Comparison of ENCODE assay signal across 14 cellular contexts in the genomic region with DNA sequence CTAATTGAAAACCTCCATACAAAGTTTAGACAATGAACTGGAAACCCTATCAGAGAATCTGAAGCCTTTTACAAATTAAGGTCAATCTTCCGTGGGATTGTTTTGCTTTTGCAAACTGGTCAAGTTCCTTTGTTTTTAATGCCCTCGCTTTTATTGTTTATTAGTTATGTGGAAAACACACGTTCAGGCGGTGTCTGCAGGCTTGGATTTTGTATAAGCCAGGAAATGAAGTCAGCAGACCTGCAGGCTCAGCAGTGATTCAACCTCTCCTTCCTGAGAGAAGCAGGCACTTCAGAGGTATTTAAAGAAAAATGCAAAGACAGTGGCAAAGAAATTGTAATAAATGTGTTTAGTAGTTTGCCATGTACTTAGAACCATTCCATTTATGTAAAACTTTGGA.
DNase-seq lines count a peak whose midpoint lies in the region; ATAC-seq and TF ChIP-seq lines count a peak whose summit lies in the region.
"Had no signal": no experiment of that assay in that cellular context is flagged by ENCODE, and none has a peak within 500 bp of the region (broad histone marks: within the 10 kb centered on the region; RNA-seq: fewer than 3 reads in every experiment).

No MANE protein-coding gene starts in this region.

- H3K27ac ChIP-seq in breast epithelium (no peak overlapping the region), subcutaneous abdominal adipose tissue (ENCODE audit: low read depth, low read length) (peak overlapping the region; percentile 21)

- no peak for TF ChIP-seq POLR2A in breast epithelium (IDR thresholded peaks at IDR 0.05)

- TF ChIP-seq CTCF in MCF 10A (IDR thresholded peaks at IDR 0.05; ENCODE audit: unreplicated experiment) (no peak), breast epithelium (IDR thresholded peaks at IDR 0.05) (no peak), astrocyte of the cerebellum (IDR thresholded peaks at IDR 0.05; ENCODE audit: low read depth, low read length, missing control alignments) (no peak), kidney epithelial cell (IDR thresholded peaks at IDR 0.05; ENCODE audit: insufficient read depth, low read length, poor library complexity, severe bottlenecking) (no peak), BE2C (IDR thresholded peaks at IDR 0.05; ENCODE audit: low read depth, low read length) (no peak), natural killer cell (IDR thresholded peaks at IDR 0.05) (no peak)

- DNase-seq in MCF 10A (ENCODE audit: unreplicated experiment) (peak; percentile 66), breast epithelium (ENCODE audit: low spot score in 2 of 2) (no peak), astrocyte of the cerebellum (ENCODE audit: low read depth) (peak; percentile 12), kidney epithelial cell (ENCODE audit: low read depth) (peak; percentile 5), BE2C (no peak), natural killer cell (no peak)
- DNase-seq: HCEC 1CT, NCI-H2029 treated with DMSO at 0.1 percent for 48 hours, NCI-H69, T-cell had no signal

- H3K4me3 ChIP-seq in breast epithelium (no peak overlapping the region), astrocyte of the cerebellum (ENCODE audit: low read depth, low read length) (no peak overlapping the region), kidney epithelial cell (ENCODE audit: low read depth, low read length) (no peak overlapping the region), subcutaneous abdominal adipose tissue (ENCODE audit: low read depth in 1 of 5, low read length in 5 of 5) (no peak overlapping the region), BE2C (ENCODE audit: low read depth, low read length) (no peak overlapping the region)
- H3K4me3 ChIP-seq: skin epidermis had no signal

- H3K4me1 ChIP-seq in breast epithelium (no peaks in the 10 kb centered on the region), subcutaneous abdominal adipose tissue (ENCODE audit: control insufficient read depth in 5 of 5, insufficient read depth in 5 of 5, low read length in 5 of 5) (peaks cover 0 to 19% (median 0%) of the 10 kb centered on the region in 5 donors), BE2C (no peaks in the 10 kb centered on the region)

- peak overlapping the region; percentile 59 for H3K27ac Mint-ChIP-seq in MCF 10A (ENCODE audit: low read depth, unreplicated experiment)
- H3K27ac Mint-ChIP-seq in natural killer cell: no peak overlapping the region
- H3K27ac Mint-ChIP-seq: activated T-helper 2 cell treated with anti-CD3 and anti-CD28 coated beads, Interferon-gamma antibody, Interleukin-2, Interleukin-4, amounts not matched to agents 10 μg/mL and 5 μg/mL and 100 μg/mL, durations not matched to agents 14 hours and 24 hours and 36 hours; T-cell had no signal

- H3K9me3 ChIP-seq in breast epithelium (no peaks in the 10 kb centered on the region), subcutaneous abdominal adipose tissue (ENCODE audit: control insufficient read depth in 5 of 5, low read length in 5 of 5) (peaks cover 0 to 9% (median 3%) of the 10 kb centered on the region in 5 donors), BE2C (no peaks in the 10 kb centered on the region)

- no peaks in the 10 kb centered on the region for H3K9me3 Mint-ChIP-seq in MCF 10A (ENCODE audit: unreplicated experiment)
- peaks cover 0 to 4% of the 10 kb centered on the region in 2 donors for H3K9me3 Mint-ChIP-seq in natural killer cell
- H3K9me3 Mint-ChIP-seq: activated T-helper 2 cell treated with anti-CD3 and anti-CD28 coated beads, Interferon-gamma antibody, Interleukin-2, Interleukin-4, amounts not matched to agents 10 μg/mL and 5 μg/mL and 100 μg/mL, durations not matched to agents 14 hours and 24 hours and 36 hours had no signal

- ATAC-seq in esophagus mucosa (no peak), natural killer cell (no peak)
- ATAC-seq: T-cell had no signal

- H3K27me3 Mint-ChIP-seq in MCF 10A (ENCODE audit: insufficient read depth, unreplicated experiment) (no peaks in the 10 kb centered on the region), natural killer cell (ENCODE audit: low read depth in 2 of 2) (peaks cover 3 to 21% of the 10 kb centered on the region in 2 donors)

- in situ Hi-C loops in astrocyte of the cerebellum (cut with HindIII; ENCODE audit: low sequenced_read_pairs): loop anchor here (5.0 kb wide), 1 partner anchor 41 kb away; no protein-coding TSS in a partner anchor

- POLR2A ChIA-PET in MCF 10A (lab: Yijun Ruan, JAX): interaction anchor here (0.6 kb wide), 1 partner anchor 274 kb away, joined by 3 read pairs; no protein-coding TSS in a partner anchor

- CTCF ChIA-PET in MCF 10A (lab: Yijun Ruan, JAX): no interaction called here

- no peaks in the 10 kb centered on the region for H3K36me3 ChIP-seq in breast epithelium
- H3K36me3 ChIP-seq in kidney epithelial cell (ENCODE audit: control insufficient read depth, insufficient read depth, low read length): no peaks in the 10 kb centered on the region
- no peaks in the 10 kb centered on the region for H3K36me3 ChIP-seq in subcutaneous abdominal adipose tissue (ENCODE audit: control insufficient read depth in 5 of 5, insufficient read depth in 5 of 5, low read length in 5 of 5)
- no peaks in the 10 kb centered on the region for H3K36me3 ChIP-seq in BE2C

- no peaks in the 10 kb centered on the region for H3K36me3 Mint-ChIP-seq in MCF 10A (ENCODE audit: insufficient read depth, unreplicated experiment)
- no peaks in the 10 kb centered on the region for H3K36me3 Mint-ChIP-seq in natural killer cell
- H3K36me3 Mint-ChIP-seq: T-cell had no signal

- peaks cover 32% of the 10 kb centered on the region for H3K4me1 Mint-ChIP-seq in MCF 10A (ENCODE audit: insufficient read depth, unreplicated experiment)
- no peaks in the 10 kb centered on the region for H3K4me1 Mint-ChIP-seq in natural killer cell
- H3K4me1 Mint-ChIP-seq: T-cell had no signal

- intact Hi-C loops in MCF 10A (cut with micrococcal nuclease) (no loop called here), breast epithelium (cut with DNase I; ENCODE audit: low total_unique reads) (no loop called here), natural killer cell (cut with micrococcal nuclease) (no loop called here)

- H3K9ac ChIP-seq in subcutaneous abdominal adipose tissue (ENCODE audit: low read length in 5 of 5): no peak overlapping the region

- H3K27me3 ChIP-seq in breast epithelium (no peaks in the 10 kb centered on the region), kidney epithelial cell (ENCODE audit: control insufficient read depth, insufficient read depth, low read length) (no peaks in the 10 kb centered on the region), subcutaneous abdominal adipose tissue (ENCODE audit: control insufficient read depth in 5 of 5, insufficient read depth in 4 of 5, low read length in 5 of 5) (peaks cover 0 to 4% (median 0%) of the 10 kb centered on the region in 5 donors), BE2C (no peaks in the 10 kb centered on the region)

- peak overlapping the region; percentile 6 for H3K4me3 Mint-ChIP-seq in MCF 10A (ENCODE audit: unreplicated experiment)
- H3K4me3 Mint-ChIP-seq in natural killer cell: no peak overlapping the region
- H3K4me3 Mint-ChIP-seq: T-cell had no signal

- BruUV-seq in MCF 10A (replicated peaks; lab: Mats Ljungman, UMichigan): no TSS peak

Comparison
In these comparisons a context has a peak if more than half of its experiments do, and no peak if none do; other contexts are left out.
1. DNase-seq: peak in MCF 10A (single experiment), astrocyte of the cerebellum (single experiment) and kidney epithelial cell (single experiment); none in breast epithelium (0 of 2), BE2C (single experiment) and natural killer cell (single experiment).